1 cellular context compared by ENCODE assay signal in genomic region chr7:135977020-135977741, GRCh38.
TF ChIP-seq lines count a peak whose summit lies in the region.

TSS of gene MTPN (minus strand) at chr7:135977359. CDS start at chr7:135977100, 259 bp downstream.

TF ChIP-seq in HepG2, 621 proteins besides CTCF, POLR2A, EP300 and RAD21 (continued from another document and continues in another):
- TF ChIP-seq ZNF672 (CRISPR knock-in tag; IDR thresholded peaks at IDR 0.05) (no peak), RFXANK (CRISPR knock-in tag; IDR thresholded peaks at IDR 0.05) (no peak), PLRG1 (conservative IDR thresholded peaks at IDR 0.05) (no peak), ISX (CRISPR knock-in tag; conservative IDR thresholded peaks at IDR 0.05) (no peak), MTF1 (CRISPR knock-in tag; IDR thresholded peaks at IDR 0.05) (no peak), ZNF354B (CRISPR knock-in tag; IDR thresholded peaks at IDR 0.05) (no peak), ZNF558 (CRISPR knock-in tag; IDR thresholded peaks at IDR 0.05; ENCODE audit: borderline replicate concordance) (0 out of 2 replicates have a peak, but pooled peaks have one; percentile 36), HNRNPLL (IDR thresholded peaks at IDR 0.05; ENCODE audit: low read depth, low read length, poor library complexity, severe bottlenecking) (peak; percentile 60), ZBTB44 (CRISPR knock-in tag; IDR thresholded peaks at IDR 0.05) (no peak), SRSF4 (IDR thresholded peaks at IDR 0.05; ENCODE audit: low read depth, low read length, poor library complexity, severe bottlenecking) (no peak), TAF1 (CRISPR knock-in tag; IDR thresholded peaks at IDR 0.05) (peak; percentile 59; the same call in 1 of the 2 replicates), ARNTL (CRISPR knock-in tag; IDR thresholded peaks at IDR 0.05) (0 out of 2 replicates have a peak, but pooled peaks have one; percentile 45), EEA1 (CRISPR knock-in tag; IDR thresholded peaks at IDR 0.05; ENCODE audit: borderline replicate concordance) (no peak; the same call in 1 of the 2 replicates), ZNF746 (CRISPR knock-in tag; IDR thresholded peaks at IDR 0.05) (0 out of 2 replicates have a peak, but pooled peaks have one; percentile 69), TEAD2 (CRISPR knock-in tag; IDR thresholded peaks at IDR 0.05) (0 out of 2 replicates have a peak, but pooled peaks have one; percentile 57), ETV5 (CRISPR knock-in tag; IDR thresholded peaks at IDR 0.05; ENCODE audit: borderline replicate concordance) (no peak; the same call in 1 of the 2 replicates), GMEB1 (CRISPR knock-in tag; IDR thresholded peaks at IDR 0.05; ENCODE audit: borderline replicate concordance) (peak; percentile 66; the same call in 1 of the 2 replicates), KLF13 (CRISPR knock-in tag; IDR thresholded peaks at IDR 0.05) (no peak), ZNF530 (CRISPR knock-in tag; IDR thresholded peaks at IDR 0.05; ENCODE audit: low read depth) (no peak), ZNF274 (CRISPR knock-in tag; IDR thresholded peaks at IDR 0.05) (0 out of 2 replicates have a peak, but pooled peaks have one; percentile 52), ELK4 (CRISPR knock-in tag; IDR thresholded peaks at IDR 0.05; ENCODE audit: borderline replicate concordance) (no peak), ZBTB7A (CRISPR knock-in tag; IDR thresholded peaks at IDR 0.05) (no peak), ATRX (CRISPR knock-in tag; IDR thresholded peaks at IDR 0.05; ENCODE audit: borderline replicate concordance) (no peak), ZMAT5 (CRISPR knock-in tag; IDR thresholded peaks at IDR 0.05; ENCODE audit: borderline replicate concordance, low read depth) (no peak), DRAP1 (CRISPR knock-in tag; IDR thresholded peaks at IDR 0.05) (0 out of 2 replicates have a peak, but pooled peaks have one; percentile 56), ZFP41 (CRISPR knock-in tag; IDR thresholded peaks at IDR 0.05; ENCODE audit: borderline replicate concordance) (no peak), HCFC1 (IDR thresholded peaks at IDR 0.05; ENCODE audit: low read depth, low read length) (peak; percentile 52; the same call in 1 of the 2 replicates), ZNF207 (IDR thresholded peaks at IDR 0.05; ENCODE audit: borderline replicate concordance) (no peak), EED (CRISPR knock-in tag; IDR thresholded peaks at IDR 0.05) (0 out of 2 replicates have a peak, but pooled peaks have one; percentile 66), SNAPC2 (CRISPR knock-in tag; IDR thresholded peaks at IDR 0.05) (no peak), HOXA5 (CRISPR knock-in tag; IDR thresholded peaks at IDR 0.05) (0 out of 2 replicates have a peak, but pooled peaks have one; percentile 70), ZNF335 (CRISPR knock-in tag; IDR thresholded peaks at IDR 0.05) (no peak), ZNF549 (CRISPR knock-in tag; IDR thresholded peaks at IDR 0.05) (no peak), ZNF317 (CRISPR knock-in tag; IDR thresholded peaks at IDR 0.05) (no peak), TARDBP (CRISPR knock-in tag; IDR thresholded peaks at IDR 0.05) (no peak), ZBTB34 (CRISPR knock-in tag; IDR thresholded peaks at IDR 0.05) (no peak), FOXJ3 (CRISPR knock-in tag; IDR thresholded peaks at IDR 0.05; ENCODE audit: borderline replicate concordance) (no peak), ZMYM3 (CRISPR knock-in tag; IDR thresholded peaks at IDR 0.05) (peak; percentile 39; the same call in 1 of the 2 replicates), ETS1 (CRISPR knock-in tag; IDR thresholded peaks at IDR 0.05) (no peak), TIGD3 (CRISPR knock-in tag; IDR thresholded peaks at IDR 0.05; ENCODE audit: borderline replicate concordance) (no peak), TEF (CRISPR knock-in tag; IDR thresholded peaks at IDR 0.05) (no peak), RFXAP (CRISPR knock-in tag; IDR thresholded peaks at IDR 0.05; ENCODE audit: borderline replicate concordance) (no peak), PHB2 (IDR thresholded peaks at IDR 0.05; ENCODE audit: partially characterized antibody) (no peak), ZNF18 (CRISPR knock-in tag; IDR thresholded peaks at IDR 0.05; ENCODE audit: insufficient replicate concordance) (no peak), DNMT1 (CRISPR knock-in tag; IDR thresholded peaks at IDR 0.05) (no peak), EHMT2 (IDR thresholded peaks at IDR 0.05; ENCODE audit: borderline replicate concordance, low read depth, low read length) (no peak), ZNF709 (CRISPR knock-in tag; IDR thresholded peaks at IDR 0.05) (no peak; the same call in 1 of the 2 replicates), CENPT (CRISPR knock-in tag; IDR thresholded peaks at IDR 0.05; ENCODE audit: low read depth) (no peak), FOXA1 (IDR thresholded peaks at IDR 0.05) (no peak), FOXA1 (CRISPR knock-in tag; IDR thresholded peaks at IDR 0.05) (no peak), ZNF382 (CRISPR knock-in tag; IDR thresholded peaks at IDR 0.05; ENCODE audit: borderline replicate concordance) (no peak), IKZF5 (CRISPR knock-in tag; IDR thresholded peaks at IDR 0.05) (peak; percentile 41; the same call in 1 of the 2 replicates), MNT (IDR thresholded peaks at IDR 0.05) (no peak), SKI (IDR thresholded peaks at IDR 0.05; ENCODE audit: partially characterized antibody) (no peak), NBN (conservative IDR thresholded peaks at IDR 0.05) (no peak), JUNB (CRISPR knock-in tag; IDR thresholded peaks at IDR 0.05; ENCODE audit: borderline replicate concordance) (no peak), ETV6 (CRISPR knock-in tag; conservative IDR thresholded peaks at IDR 0.05) (peak; percentile 95), MEF2D (CRISPR knock-in tag; IDR thresholded peaks at IDR 0.05) (peak; percentile 55), SIX1 (CRISPR knock-in tag; IDR thresholded peaks at IDR 0.05; ENCODE audit: borderline replicate concordance) (no peak), NFYB (CRISPR knock-in tag; IDR thresholded peaks at IDR 0.05) (peak; percentile 33; the same call in 1 of the 2 replicates), NFIC (IDR thresholded peaks at IDR 0.05; ENCODE audit: low read length) (no peak)
